Comparison of ENCODE assay signal across 8 cellular contexts in the genomic region with DNA sequence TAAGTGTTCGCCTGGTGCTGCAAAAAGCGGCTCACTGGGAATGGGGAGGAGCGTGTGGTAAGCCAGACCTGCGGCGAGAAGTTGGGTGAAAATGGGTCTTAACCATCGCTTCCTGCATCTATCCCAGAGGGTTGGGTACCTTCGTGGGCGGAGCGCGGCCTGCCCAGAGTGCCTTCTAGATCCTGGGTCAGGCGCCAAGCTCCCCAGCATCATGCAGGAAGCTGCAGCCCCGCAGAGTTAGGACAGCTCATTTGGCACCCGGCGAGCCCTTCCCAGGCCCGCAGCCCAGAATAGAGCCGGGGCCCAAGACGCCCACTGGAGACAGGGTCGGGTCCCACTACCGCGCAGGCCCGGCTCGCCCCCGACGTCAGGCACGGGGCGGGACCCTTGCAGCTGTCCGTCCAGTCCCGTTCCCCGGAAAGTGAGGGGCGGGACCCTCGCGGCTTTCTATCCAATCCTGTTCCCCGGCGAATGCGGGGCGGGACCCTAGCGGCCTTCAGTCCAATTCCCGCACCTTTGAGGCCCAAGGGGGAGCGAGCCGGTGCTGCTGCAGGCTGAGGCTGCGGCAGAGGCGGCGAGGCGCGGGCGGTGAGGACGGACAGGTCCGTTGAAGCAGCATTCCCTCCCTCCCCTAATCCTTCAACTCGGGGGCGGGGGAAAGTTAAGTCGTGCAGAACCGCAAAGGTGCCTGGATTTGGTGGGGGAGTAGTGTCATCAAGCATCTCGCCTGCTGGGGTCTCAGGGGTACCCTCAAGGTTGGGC. TPM values are rescaled to one million over a fixed set of nuclear protein-coding genes. Genes with fewer than 3 reads are reported as not detected.
DNase-seq lines count a peak whose midpoint lies in the region; ATAC-seq and TF ChIP-seq lines count a peak whose summit lies in the region.

A gene with protein sequence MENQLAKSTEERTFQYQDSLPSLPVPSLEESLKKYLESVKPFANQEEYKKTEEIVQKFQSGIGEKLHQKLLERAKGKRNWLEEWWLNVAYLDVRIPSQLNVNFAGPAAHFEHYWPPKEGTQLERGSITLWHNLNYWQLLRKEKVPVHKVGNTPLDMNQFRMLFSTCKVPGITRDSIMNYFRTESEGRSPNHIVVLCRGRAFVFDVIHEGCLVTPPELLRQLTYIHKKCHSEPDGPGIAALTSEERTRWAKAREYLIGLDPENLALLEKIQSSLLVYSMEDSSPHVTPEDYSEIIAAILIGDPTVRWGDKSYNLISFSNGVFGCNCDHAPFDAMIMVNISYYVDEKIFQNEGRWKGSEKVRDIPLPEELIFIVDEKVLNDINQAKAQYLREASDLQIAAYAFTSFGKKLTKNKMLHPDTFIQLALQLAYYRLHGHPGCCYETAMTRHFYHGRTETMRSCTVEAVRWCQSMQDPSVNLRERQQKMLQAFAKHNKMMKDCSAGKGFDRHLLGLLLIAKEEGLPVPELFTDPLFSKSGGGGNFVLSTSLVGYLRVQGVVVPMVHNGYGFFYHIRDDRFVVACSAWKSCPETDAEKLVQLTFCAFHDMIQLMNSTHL (plus strand): TSS at position 499 of the 762 bp plus-strand sequence. CDS start 3,405 bp downstream, outside the sequence.

- intact Hi-C loops in CD4-positive, alpha-beta T cell (cut with DNase I, micrococcal nuclease): loop anchor here (2.0 to 10.0 kb wide), 4 partner anchors 33 to 529 kb away; a partner anchor contains a TSS
- intact Hi-C loops in activated CD8-positive, alpha-beta T cell treated with anti-CD3 and anti-CD28 coated beads for 36 hours (cut with micrococcal nuclease): no loop called here
- intact Hi-C loops in lower lobe of right lung (cut with DNase I): no loop called here

- H3K4me1 Mint-ChIP-seq in CD4-positive, alpha-beta T cell (ENCODE audit: low read depth): peaks cover 69% of the 10 kb centered on the region
- H3K4me1 Mint-ChIP-seq in activated CD8-positive, alpha-beta T cell treated with anti-CD3 and anti-CD28 coated beads for 36 hours (ENCODE audit: low read depth): peaks cover 34% of the 10 kb centered on the region

- H3K27me3 Mint-ChIP-seq in CD4-positive, alpha-beta T cell: no peaks in the 10 kb centered on the region
- no peaks in the 10 kb centered on the region for H3K27me3 Mint-ChIP-seq in activated CD8-positive, alpha-beta T cell treated with anti-CD3 and anti-CD28 coated beads for 36 hours

- CTCF ChIA-PET in CD4-positive, alpha-beta T cell (lab: Charles Lee): interaction anchor here (0.8 to 1.9 kb wide), 3 partner anchors 33 to 126 kb away, joined by 3 to 7 read pairs (median 3); a partner anchor contains a TSS
- CTCF ChIA-PET in activated CD8-positive, alpha-beta T cell treated with anti-CD3 and anti-CD28 coated beads for 36 hours (lab: Charles Lee): interaction anchor here (0.8 to 1.7 kb wide), 4 partner anchors 9 to 582 kb away, joined by 3 to 7 read pairs (median 4); no protein-coding TSS in a partner anchor

- peak within 1 kb of the TSS; percentile 94 for H3K27ac Mint-ChIP-seq in CD4-positive, alpha-beta T cell
- H3K27ac Mint-ChIP-seq in activated CD8-positive, alpha-beta T cell treated with anti-CD3 and anti-CD28 coated beads for 36 hours: peak within 1 kb of the TSS; percentile 90

- H3K4me1 ChIP-seq in ectodermal cell (ENCODE audit: control insufficient read depth, insufficient read depth, low read length): no peaks in the 10 kb centered on the region
- peaks cover 29% of the 10 kb centered on the region for H3K4me1 ChIP-seq in lower lobe of right lung

- WGBS in ectodermal cell, 2 experiments: 1% methylated on average over 53 of the region's 53 CpGs

- H3K4me3 ChIP-seq in ectodermal cell (ENCODE audit: insufficient read depth, low read depth, low read length) (peak within 1 kb of the TSS; percentile 64), lower lobe of right lung (peak within 1 kb of the TSS; percentile 75)

- H3K27ac ChIP-seq in CD4-positive, alpha-beta T cell (ENCODE audit: low read depth, low read length): peak within 1 kb of the TSS; percentile 73
- H3K27ac ChIP-seq in ectodermal cell (ENCODE audit: insufficient read depth, low read depth, low read length, poor library complexity, severe bottlenecking) (peak within 1 kb of the TSS; percentile 22), lower lobe of right lung (peak within 1 kb of the TSS; percentile 80)

- no peaks in the 10 kb centered on the region for H3K9me3 ChIP-seq in CD4-positive, alpha-beta T cell (ENCODE audit: control insufficient read depth, low read length)
- H3K9me3 ChIP-seq in ectodermal cell (ENCODE audit: control insufficient read depth, low read length) (no peaks in the 10 kb centered on the region), lower lobe of right lung (no peaks in the 10 kb centered on the region)

- H3K36me3 Mint-ChIP-seq in CD4-positive, alpha-beta T cell (ENCODE audit: low read depth): peaks cover 53% of the 10 kb centered on the region
- H3K36me3 Mint-ChIP-seq in activated CD8-positive, alpha-beta T cell treated with anti-CD3 and anti-CD28 coated beads for 36 hours (ENCODE audit: low read depth): peaks cover 22% of the 10 kb centered on the region

- ATAC-seq in CD4-positive, alpha-beta T cell (ENCODE audit: poor library complexity): peak; percentile 96
- peak; percentile 97 for ATAC-seq in GM19438 (IDR thresholded peaks at IDR 0.05; ENCODE audit: low read depth, unreplicated experiment)
- peak; percentile 94 for ATAC-seq in HG03575 (IDR thresholded peaks at IDR 0.05; ENCODE audit: extremely low read depth, insufficient number of reproducible peaks, low FRiP score, unreplicated experiment)
- ATAC-seq in activated CD8-positive, alpha-beta T cell treated with anti-CD3 and anti-CD28 coated beads for 36 hours: peak; percentile 99
- peak; percentile 100 for ATAC-seq in lower lobe of right lung

- no peak for TF ChIP-seq CTCF in CD4-positive, alpha-beta T cell (IDR thresholded peaks at IDR 0.05)
- TF ChIP-seq CTCF in activated CD8-positive, alpha-beta T cell treated with anti-CD3 and anti-CD28 coated beads for 36 hours (IDR thresholded peaks at IDR 0.05): no peak
- no peak for TF ChIP-seq CTCF in lower lobe of right lung (IDR thresholded peaks at IDR 0.05)

- no peaks in the 10 kb centered on the region for H3K27me3 ChIP-seq in CD4-positive, alpha-beta T cell (ENCODE audit: control insufficient read depth, insufficient read depth, low read length)
- H3K27me3 ChIP-seq in ectodermal cell (ENCODE audit: control insufficient read depth, insufficient read depth, low read length, poor library complexity, severe bottlenecking): no peaks in the 10 kb centered on the region
- H3K27me3 ChIP-seq in lower lobe of right lung (ENCODE audit: low read depth): no peaks in the 10 kb centered on the region

- peak within 1 kb of the TSS; percentile 93 for H3K4me3 Mint-ChIP-seq in CD4-positive, alpha-beta T cell
- H3K4me3 Mint-ChIP-seq in activated CD8-positive, alpha-beta T cell treated with anti-CD3 and anti-CD28 coated beads for 36 hours: peak within 1 kb of the TSS; percentile 93

- no peaks in the 10 kb centered on the region for H3K9me3 Mint-ChIP-seq in CD4-positive, alpha-beta T cell
- H3K9me3 Mint-ChIP-seq in activated CD8-positive, alpha-beta T cell treated with anti-CD3 and anti-CD28 coated beads for 36 hours: no peaks in the 10 kb centered on the region

- POLR2A ChIA-PET in CD4-positive, alpha-beta T cell (lab: Charles Lee): interaction anchor here (0.7 to 2.7 kb wide), 16 partner anchors 10 to 531 kb away, joined by 3 to 27 read pairs (median 5); a partner anchor contains a TSS
- POLR2A ChIA-PET in activated CD8-positive, alpha-beta T cell treated with anti-CD3 and anti-CD28 coated beads for 36 hours (lab: Charles Lee): interaction anchor here (0.7 to 1.6 kb wide), 6 partner anchors 22 to 494 kb away, joined by 3 to 5 read pairs (median 4); no protein-coding TSS in a partner anchor

- DNase-seq in CD4-positive, alpha-beta T cell: peak; percentile 82 to 93 (median 90)
- DNase-seq in NCI-H82 (lab: John Stamatoyannopoulos, UW): peak; percentile 96
- DNase-seq in activated CD8-positive, alpha-beta T cell treated with anti-CD3 and anti-CD28 coated beads for 36 hours: peak; percentile 97
- peak; percentile 97 for DNase-seq in lower lobe of right lung
- peak; percentile 72 to 91 (median 79) for DNase-seq in stimulated activated CD4-positive, alpha-beta T cell treated with anti-CD3 and anti-CD28 coated beads, TNF-alpha, amount 100 ng/mL, for 1 hour (ENCODE audit: low read depth in 3 of 3, low spot score in 1 of 3)

- H3K36me3 ChIP-seq in ectodermal cell (ENCODE audit: control insufficient read depth, insufficient read depth, low read length) (peaks cover 19% of the 10 kb centered on the region), lower lobe of right lung (peaks cover 22% of the 10 kb centered on the region)

RNA-seq across cellular contexts. Expression of the gene that starts here (rescaled TPM):
- 1 to 10 TPM; 8.5 to 8.6 TPM for total RNA-seq in CD4-positive, alpha-beta T cell
- total RNA-seq in activated CD8-positive, alpha-beta T cell treated with anti-CD3 and anti-CD28 coated beads for 36 hours: 1 to 10 TPM; 7.2 to 7.3 TPM
- 17.7 TPM for polyA plus RNA-seq in ectodermal cell (2013, experiment 1 of 4)
- polyA plus RNA-seq in ectodermal cell (2013, experiment 2 of 4): 24.8 TPM
- polyA plus RNA-seq in ectodermal cell (2013, experiment 3 of 4): 16.1 TPM
- 21.0 TPM for polyA plus RNA-seq in ectodermal cell (2013, experiment 4 of 4)
- 9.5 TPM for total RNA-seq in lower lobe of right lung

Comparison
In these comparisons a context has a peak if more than half of its experiments do, and no peak if none do; other contexts are left out.
1. Peak in every context shown above with its lines: DNase-seq, ATAC-seq, H3K4me3 ChIP-seq and H3K27ac ChIP-seq.
2. H3K27ac ChIP-seq: peak in every context shown above with its lines; median percentile 80 in lower lobe of right lung; 73 in CD4-positive, alpha-beta T cell; 22 in ectodermal cell.
3. intact Hi-C loops: an anchor here in CD4-positive, alpha-beta T cell (2.0 to 10.0 kb wide); none called in activated CD8-positive, alpha-beta T cell treated with anti-CD3 and anti-CD28 coated beads for 36 hours and lower lobe of right lung.